In the genomic region with DNA sequence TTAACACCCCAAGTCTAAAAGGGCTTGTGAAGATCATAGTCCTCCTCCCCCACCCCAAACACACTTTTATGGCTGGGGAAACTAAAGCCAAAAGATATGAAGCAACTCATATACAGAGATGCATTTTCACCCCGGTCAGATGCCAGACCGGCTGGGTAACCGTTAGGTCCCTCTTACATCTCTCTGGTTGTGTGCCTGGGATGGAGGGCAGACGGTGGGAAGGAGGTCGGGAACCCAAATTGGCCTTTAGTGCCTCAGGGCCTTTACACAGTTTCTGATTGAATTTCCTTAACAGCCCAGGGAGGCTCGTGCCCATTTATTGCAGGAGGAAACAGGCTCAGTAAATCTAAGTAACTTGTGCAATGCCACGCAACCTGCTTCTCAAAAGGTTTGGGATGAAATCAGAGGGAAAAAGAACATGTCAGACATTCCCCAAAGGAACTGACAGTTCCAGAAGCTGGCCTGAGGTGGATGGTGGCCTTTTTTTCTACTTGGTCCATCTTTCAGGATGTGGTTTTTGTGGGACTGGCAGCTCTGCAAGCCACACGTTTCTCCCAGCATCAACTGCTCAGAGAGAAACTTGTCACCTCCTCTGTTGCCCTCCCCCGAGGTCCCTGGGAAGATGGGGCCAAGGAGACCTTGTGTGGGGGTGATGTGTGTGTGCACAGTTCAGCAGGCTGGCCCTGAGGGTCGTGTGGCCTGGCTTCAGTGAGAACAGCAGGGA, we compare ENCODE assay signal across 8 cellular contexts. TPM values are rescaled to one million over a fixed set of nuclear protein-coding genes. Genes with fewer than 3 reads are reported as not detected.
DNase-seq lines count a peak whose midpoint lies in the region; ATAC-seq and TF ChIP-seq lines count a peak whose summit lies in the region.

No MANE protein-coding gene starts in this region.

- peaks cover 12% of the 10 kb centered on the region for H3K4me1 ChIP-seq in RWPE2 (ENCODE audit: insufficient read depth, poor library complexity, severe bottlenecking)

- peak overlapping the region; percentile 75 for H3K27ac Mint-ChIP-seq in activated CD4-positive, alpha-beta T cell treated with anti-CD3 and anti-CD28 coated beads, Interleukin-2, amount 10 ng/mL, durations not matched to agents 24 days and 14 days
- H3K27ac Mint-ChIP-seq in stimulated activated naive B cell treated with anti-CD40 and anti-IgM and Interleukin-4, amounts not matched to agents 10 μg/mL and 1 μg/mL and 100 μg/mL, for 72 hours: peak overlapping the region; percentile 86

- H3K27ac ChIP-seq in RWPE2 (ENCODE audit: poor library complexity, severe bottlenecking) (no peak overlapping the region), cingulate gyrus (ENCODE audit: low read depth, low read length) (peak overlapping the region; percentile 91)

- peak; percentile 83 for DNase-seq in activated CD4-positive, alpha-beta T cell treated with anti-CD3 and anti-CD28 coated beads, Interleukin-2, amount 10 ng/mL, durations not matched to agents 24 days and 14 days
- DNase-seq in activated CD4-positive, alpha-beta T cell treated with anti-CD3 and anti-CD28 coated beads, Interleukin-2, amount 50 U/mL, for 1 hour: no peak
- DNase-seq in RWPE2 (ENCODE audit: low spot score): no peak
- no peak for DNase-seq in stimulated activated naive B cell treated with anti-CD40 and anti-IgM and Interleukin-4, amounts not matched to agents 10 μg/mL and 1 μg/mL and 100 μg/mL, for 72 hours
- no peak for DNase-seq in lower leg skin (ENCODE audit: low spot score in 2 of 2)
- DNase-seq in DMS153 treated with DMSO at 0.1 percent for 48 hours (lab: John Stamatoyannopoulos, UW; ENCODE audit: unreplicated experiment): no peak

- 49 to 53% methylated on average over 10 of the region's 10 CpGs for WGBS in lower leg skin, 2 donors

- H3K9me3 Mint-ChIP-seq in activated CD4-positive, alpha-beta T cell treated with anti-CD3 and anti-CD28 coated beads, Interleukin-2, amount 10 ng/mL, durations not matched to agents 24 days and 14 days: no peaks in the 10 kb centered on the region
- no peaks in the 10 kb centered on the region for H3K9me3 Mint-ChIP-seq in stimulated activated naive B cell treated with anti-CD40 and anti-IgM and Interleukin-4, amounts not matched to agents 10 μg/mL and 1 μg/mL and 100 μg/mL, for 72 hours

- H3K4me1 Mint-ChIP-seq in activated CD4-positive, alpha-beta T cell treated with anti-CD3 and anti-CD28 coated beads, Interleukin-2, amount 10 ng/mL, durations not matched to agents 24 days and 14 days: peaks cover 45% of the 10 kb centered on the region
- H3K4me1 Mint-ChIP-seq in stimulated activated naive B cell treated with anti-CD40 and anti-IgM and Interleukin-4, amounts not matched to agents 10 μg/mL and 1 μg/mL and 100 μg/mL, for 72 hours: peaks cover 28 to 58% of the 10 kb centered on the region in 2 donors

- H3K4me3 ChIP-seq in RWPE2 (ENCODE audit: severe bottlenecking): no peak overlapping the region
- H3K4me3 ChIP-seq in lower leg skin (ENCODE audit: low read depth, poor library complexity, severe bottlenecking): no peak overlapping the region

- H3K27me3 Mint-ChIP-seq in activated CD4-positive, alpha-beta T cell treated with anti-CD3 and anti-CD28 coated beads, Interleukin-2, amount 10 ng/mL, durations not matched to agents 24 days and 14 days: no peaks in the 10 kb centered on the region
- peaks cover 5 to 11% of the 10 kb centered on the region in 2 donors for H3K27me3 Mint-ChIP-seq in stimulated activated naive B cell treated with anti-CD40 and anti-IgM and Interleukin-4, amounts not matched to agents 10 μg/mL and 1 μg/mL and 100 μg/mL, for 72 hours

- H3K36me3 ChIP-seq in RWPE2 (ENCODE audit: low read depth): no peaks in the 10 kb centered on the region

- peak; percentile 72 for TF ChIP-seq CTCF in RWPE2 (IDR thresholded peaks at IDR 0.05; ENCODE audit: poor library complexity, severe bottlenecking)
- no peak for TF ChIP-seq CTCF in lower leg skin (IDR thresholded peaks at IDR 0.05)

- no peak for TF ChIP-seq POLR2A in lower leg skin (IDR thresholded peaks at IDR 0.05)

- intact Hi-C loops in activated CD4-positive, alpha-beta T cell treated with anti-CD3 and anti-CD28 coated beads, Interleukin-2, amount 10 ng/mL, durations not matched to agents 24 days and 14 days (cut with micrococcal nuclease): loop anchor here (1.0 kb wide), 5 partner anchors 39 to 348 kb away; no protein-coding TSS in a partner anchor
- intact Hi-C loops in lower leg skin (cut with DNase I; ENCODE audit: low total_unique reads): loop anchor here (10.0 kb wide), 1 partner anchor 306 kb away; no protein-coding TSS in a partner anchor

- no peaks in the 10 kb centered on the region for H3K9me3 ChIP-seq in RWPE2 (ENCODE audit: severe bottlenecking)

- ATAC-seq in RWPE2 (ENCODE audit: low read depth): no peak
- no peak for ATAC-seq in stimulated activated naive B cell treated with anti-CD40 and anti-IgM and Interleukin-4, amounts not matched to agents 10 μg/mL and 1 μg/mL and 100 μg/mL, for 72 hours (replicated peaks)
- ATAC-seq in GM21367 (IDR thresholded peaks at IDR 0.05; ENCODE audit: unreplicated experiment): no peak

- H3K27me3 ChIP-seq in RWPE2 (ENCODE audit: insufficient read depth, poor library complexity, severe bottlenecking): no peaks in the 10 kb centered on the region

- H3K4me3 Mint-ChIP-seq in activated CD4-positive, alpha-beta T cell treated with anti-CD3 and anti-CD28 coated beads, Interleukin-2, amount 10 ng/mL, durations not matched to agents 24 days and 14 days: peak overlapping the region; percentile 99
- H3K4me3 Mint-ChIP-seq in stimulated activated naive B cell treated with anti-CD40 and anti-IgM and Interleukin-4, amounts not matched to agents 10 μg/mL and 1 μg/mL and 100 μg/mL, for 72 hours: peak overlapping the region; percentile 97 to 98

- peaks cover 14% of the 10 kb centered on the region for H3K36me3 Mint-ChIP-seq in activated CD4-positive, alpha-beta T cell treated with anti-CD3 and anti-CD28 coated beads, Interleukin-2, amount 10 ng/mL, durations not matched to agents 24 days and 14 days (ENCODE audit: low read depth)
- peaks cover 23 to 42% of the 10 kb centered on the region in 2 donors for H3K36me3 Mint-ChIP-seq in stimulated activated naive B cell treated with anti-CD40 and anti-IgM and Interleukin-4, amounts not matched to agents 10 μg/mL and 1 μg/mL and 100 μg/mL, for 72 hours

RNA-seq across cellular contexts. Expression of gene DHRS3, which starts 2.3 kb away (rescaled TPM):
- total RNA-seq in activated CD4-positive, alpha-beta T cell treated with anti-CD3 and anti-CD28 coated beads, Interleukin-2, amount 10 ng/mL, durations not matched to agents 24 days and 14 days: 66.4 and 69.2 TPM in 2 replicates
- total RNA-seq in lower leg skin: 100 to 1,000 TPM in 3 of 4 donors, 10 to 100 TPM in 1; 92.4 to 130 (median 107) TPM

RNA-seq across cellular contexts. Expression of gene AADACL4, which starts 23.6 kb away (rescaled TPM):
- not detected in 2 replicates for total RNA-seq in activated CD4-positive, alpha-beta T cell treated with anti-CD3 and anti-CD28 coated beads, Interleukin-2, amount 10 ng/mL, durations not matched to agents 24 days and 14 days
- under 1 TPM in 1 of 4 donors, not detected in 3; 0.59 TPM for total RNA-seq in lower leg skin
